ENCODE assay signal across 8 cellular contexts in the genomic region with DNA sequence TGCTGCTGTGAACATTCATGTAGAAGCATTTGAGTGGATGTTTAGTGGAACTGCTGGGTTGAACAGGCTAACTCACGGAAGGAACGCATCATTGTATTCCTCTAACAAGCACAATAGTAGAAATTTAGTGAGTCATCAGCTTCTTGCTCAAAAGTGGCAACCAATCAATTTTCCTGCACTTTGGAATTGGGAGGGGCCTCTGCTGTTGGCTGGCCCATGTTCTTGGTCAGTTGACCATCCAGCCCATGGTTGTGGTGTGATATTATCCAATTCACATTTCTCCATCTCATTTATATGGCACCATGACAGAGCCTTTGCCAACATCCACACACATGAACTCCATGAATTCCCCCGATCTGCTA.
DNase-seq lines count a peak whose midpoint lies in the region; ATAC-seq and TF ChIP-seq lines count a peak whose summit lies in the region.

No MANE protein-coding gene starts in this region.

- H3K4me1 Mint-ChIP-seq in GM23338 (peaks cover 5% of the 10 kb centered on the region), osteocyte (ENCODE audit: unreplicated experiment) (peaks cover 3% of the 10 kb centered on the region), nephron progenitor cell (peaks cover 5% of the 10 kb centered on the region)

- H3K27ac ChIP-seq in GM23338 (ENCODE audit: low read depth), result no peak overlapping the region
- H3K27ac ChIP-seq in SJSA1, result peak overlapping the region; percentile 51; the same call in 1 of the 2 replicates

- H3K4me1 ChIP-seq in GM23338 (ENCODE audit: insufficient read depth) (peaks cover 2% of the 10 kb centered on the region; the same call in 1 of the 2 replicates), SJSA1 (replicated peaks) (peaks cover 21% of the 10 kb centered on the region), endocrine pancreas (ENCODE audit: control insufficient read depth, insufficient read depth, low read length) (no peaks in the 10 kb centered on the region)

- H3K27me3 Mint-ChIP-seq in GM23338 (ENCODE audit: insufficient read depth, low read depth, poor library complexity) (no peaks in the 10 kb centered on the region), osteocyte (ENCODE audit: unreplicated experiment) (peaks cover 32% of the 10 kb centered on the region), nephron progenitor cell (ENCODE audit: low read depth, poor library complexity) (peaks cover 11% of the 10 kb centered on the region)

- H4K20me1 ChIP-seq in GM23338 (replicated peaks; ENCODE audit: insufficient read depth), result no peaks in the 10 kb centered on the region

- no peaks in the 10 kb centered on the region for H3K36me3 ChIP-seq in GM23338 (ENCODE audit: insufficient read depth)
- no peaks in the 10 kb centered on the region for H3K36me3 ChIP-seq in SJSA1
- H3K36me3 ChIP-seq in endocrine pancreas (ENCODE audit: control insufficient read depth, insufficient read depth, low read length), result no peaks in the 10 kb centered on the region

- H3K9ac ChIP-seq in endocrine pancreas (ENCODE audit: control insufficient read depth, insufficient read depth, low read length), result no peak overlapping the region

- H2AFZ ChIP-seq in GM23338, result peak overlapping the region; percentile 30; the same call in 1 of the 2 replicates

- TF ChIP-seq CTCF in GM23338 (conservative IDR thresholded peaks at IDR 0.05; ENCODE audit: low read depth in 2 of 2) (no peak), osteocyte (IDR thresholded peaks at IDR 0.05) (no peak), nephron progenitor cell (IDR thresholded peaks at IDR 0.05) (no peak)

- no peak overlapping the region for H3K4me3 Mint-ChIP-seq in GM23338
- no peak overlapping the region for H3K4me3 Mint-ChIP-seq in osteocyte (ENCODE audit: unreplicated experiment)
- H3K4me3 Mint-ChIP-seq in nephron progenitor cell, result no peak overlapping the region

- H3K9me3 ChIP-seq in SJSA1 (replicated peaks) (no peaks in the 10 kb centered on the region), endocrine pancreas (ENCODE audit: control insufficient read depth, low read length) (no peaks in the 10 kb centered on the region)

- H3K36me3 Mint-ChIP-seq in GM23338 (ENCODE audit: low read depth), result no peaks in the 10 kb centered on the region
- no peaks in the 10 kb centered on the region for H3K36me3 Mint-ChIP-seq in osteocyte (ENCODE audit: unreplicated experiment)
- no peaks in the 10 kb centered on the region for H3K36me3 Mint-ChIP-seq in nephron progenitor cell (ENCODE audit: low read depth)

- DNase-seq in GM23338 (ENCODE audit: low spot score) (no peak), SJSA1 (ENCODE audit: low read depth in 1 of 2, low spot score in 2 of 2) (no peak), osteocyte (ENCODE audit: extremely low spot score, unreplicated experiment) (no peak), nephron progenitor cell (no peak)
- DNase-seq in stimulated activated CD4-positive, alpha-beta T cell treated with anti-CD3 and anti-CD28 coated beads, Interleukin-4, amount 100 ng/mL, for 24 hours, result peak; percentile 39

- H3K79me2 ChIP-seq in GM23338 (replicated peaks; ENCODE audit: insufficient read depth), result no peaks in the 10 kb centered on the region

- ATAC-seq in GM23338, result no peak
- ATAC-seq in GM18861 (IDR thresholded peaks at IDR 0.05; ENCODE audit: unreplicated experiment), result no peak
- ATAC-seq in GM18867 (IDR thresholded peaks at IDR 0.05; ENCODE audit: unreplicated experiment), result no peak

- no peak overlapping the region for H3K4me2 ChIP-seq in GM23338

- no peaks in the 10 kb centered on the region for H3F3A ChIP-seq in GM23338 (replicated peaks; ENCODE audit: low read depth)

- H3K9me2 ChIP-seq in GM23338 (ENCODE audit: insufficient read depth), result 0 out of 2 replicates have a peak, but pooled peaks cover 4% of the 10 kb centered on the region

- H3K27ac Mint-ChIP-seq in GM23338 (no peak overlapping the region), osteocyte (ENCODE audit: unreplicated experiment) (no peak overlapping the region), nephron progenitor cell (no peak overlapping the region)

- no peak overlapping the region for H3K4me3 ChIP-seq in GM23338
- H3K4me3 ChIP-seq in SJSA1, result no peak overlapping the region
- peak overlapping the region; percentile 64 for H3K4me3 ChIP-seq in endocrine pancreas (ENCODE audit: control insufficient read depth, insufficient read depth, low read length)

- H3K9me3 Mint-ChIP-seq in GM23338 (no peaks in the 10 kb centered on the region; the same call in 2 of the 3 replicates), osteocyte (ENCODE audit: unreplicated experiment) (no peaks in the 10 kb centered on the region), nephron progenitor cell (no peaks in the 10 kb centered on the region)

- no peaks in the 10 kb centered on the region for H3K27me3 ChIP-seq in GM23338 (ENCODE audit: insufficient read depth)
- no peaks in the 10 kb centered on the region for H3K27me3 ChIP-seq in SJSA1 (replicated peaks)
- no peaks in the 10 kb centered on the region for H3K27me3 ChIP-seq in endocrine pancreas (ENCODE audit: control insufficient read depth, insufficient read depth, low read length)

TF ChIP-seq in GM23338, 12 proteins besides CTCF, POLR2A, EP300 and RAD21:
- TF ChIP-seq ETS1 (IDR thresholded peaks at IDR 0.05), result no peak
- no peak for TF ChIP-seq REST (IDR thresholded peaks at IDR 0.05; ENCODE audit: unreplicated experiment)
- TF ChIP-seq CREB1 (CRISPR knock-in tag; IDR thresholded peaks at IDR 0.05; ENCODE audit: low read depth), result no peak
- no peak for TF ChIP-seq POLR2AphosphoS5 (IDR thresholded peaks at IDR 0.05; ENCODE audit: low read depth)
